ENCODE assay signal across 9 cellular contexts in the genomic region with DNA sequence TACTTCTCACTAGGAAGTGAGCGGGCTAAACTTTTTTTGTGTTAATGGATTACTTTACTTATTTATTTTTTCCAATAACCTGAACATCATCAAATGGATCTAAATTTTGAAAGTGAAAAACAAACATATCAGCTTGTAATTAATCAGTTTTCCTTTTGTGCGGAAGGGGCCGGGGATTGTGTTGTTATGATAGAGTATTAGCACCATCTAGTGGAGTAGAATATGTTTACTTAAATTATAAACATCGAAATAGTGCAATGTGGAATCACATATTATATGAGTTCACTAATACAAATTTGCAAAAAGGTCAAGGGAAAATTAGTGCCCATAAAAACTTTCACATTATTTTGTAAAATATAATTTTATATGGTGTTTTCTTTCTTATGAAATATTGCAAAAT. TPM values are rescaled to one million over a fixed set of nuclear protein-coding genes. Genes with fewer than 3 reads are reported as not detected.
A peak's percentile ranks its signal among the peaks of the same experiment; 100 is the strongest.
DNase-seq lines count a peak whose midpoint lies in the region; ATAC-seq and TF ChIP-seq lines count a peak whose summit lies in the region.
"Had no signal": no experiment of that assay in that cellular context is flagged by ENCODE, and none has a peak within 500 bp of the region (broad histone marks: within the 10 kb centered on the region; RNA-seq: fewer than 3 reads in every experiment).

No MANE protein-coding gene starts in this region.

- no peak overlapping the region for H3K4me3 ChIP-seq in NT2/D1 (ENCODE audit: insufficient read length, low read depth)
- peak overlapping the region in 25 of 59 donors; percentile 0 to 44 (median 30) for H3K4me3 ChIP-seq in dorsolateral prefrontal cortex
- H3K4me3 ChIP-seq in mesendoderm (ENCODE audit: low read length), result no peak overlapping the region
- H3K4me3 ChIP-seq: SJSA1 had no signal

- H3K9ac ChIP-seq in NT2/D1 (ENCODE audit: insufficient read length, low read depth) (no peak overlapping the region), mesendoderm (ENCODE audit: low read length) (no peak overlapping the region)

- H3K4me2 ChIP-seq in mesendoderm (ENCODE audit: low read length), result no peak overlapping the region

- H2BK15ac ChIP-seq in mesendoderm (replicated peaks; ENCODE audit: low read depth), result no peak overlapping the region

- H2BK5ac ChIP-seq in mesendoderm (ENCODE audit: low read length), result no peak overlapping the region

- WGBS in mesendoderm (ENCODE audit: extremely low coverage, insufficient coverage, low lambda C conversion rate), result no CpG with 5 or more reads among the region's 4 CpGs

- H3K36me3 ChIP-seq in NT2/D1 (ENCODE audit: insufficient read depth, insufficient read length, low read length) (no peaks in the 10 kb centered on the region), mesendoderm (ENCODE audit: control insufficient read depth, insufficient read depth, low read length) (no peaks in the 10 kb centered on the region)
- H3K36me3 ChIP-seq: SJSA1 had no signal

- DNase-seq in DMS114 treated with DMSO at 0.1 percent for 48 hours (lab: John Stamatoyannopoulos, UW; ENCODE audit: unreplicated experiment), result peak; percentile 54
- peak; percentile 27 for DNase-seq in NT2/D1 (ENCODE audit: low read depth, low spot score)
- DNase-seq in dorsolateral prefrontal cortex, result peak in 1 of 10 donors; percentile 22
- DNase-seq in mesendoderm, result peak; percentile 25
- DNase-seq in C1 segment of cervical spinal cord (lab: John Stamatoyannopoulos, UW), result no peak
- no peak for DNase-seq in GM19240 (ENCODE audit: insufficient read length, low spot score)

- H2BK120ac ChIP-seq in mesendoderm (ENCODE audit: low read depth, low read length), result no peak overlapping the region

- H3K79me1 ChIP-seq in mesendoderm (ENCODE audit: low read length), result no peaks in the 10 kb centered on the region

- no peaks in the 10 kb centered on the region for H3K79me2 ChIP-seq in mesendoderm (ENCODE audit: control insufficient read depth, insufficient read depth, low read length)

- H3K4me1 ChIP-seq in NT2/D1 (ENCODE audit: insufficient read depth, insufficient read length), result no peaks in the 10 kb centered on the region
- no peaks in the 10 kb centered on the region for H3K4me1 ChIP-seq in mesendoderm (ENCODE audit: control insufficient read depth, low read depth, low read length)
- H3K4me1 ChIP-seq: SJSA1 had no signal

- intact Hi-C loops in dorsolateral prefrontal cortex (cut with DNase I), result loop anchor here in 1 of 2 donors (5.0 kb wide), 2 partner anchors 344 to 514 kb away; no protein-coding TSS in a partner anchor

- H3K4ac ChIP-seq in mesendoderm (ENCODE audit: low read depth, low read length), result no peak overlapping the region

- no peak overlapping the region for H2AK5ac ChIP-seq in mesendoderm (ENCODE audit: low read length)

- H3K27me3 ChIP-seq in NT2/D1 (ENCODE audit: insufficient read depth, insufficient read length) (no peaks in the 10 kb centered on the region), dorsolateral prefrontal cortex (peaks cover 0 to 5% (median 0%) of the 10 kb centered on the region in 45 donors), mesendoderm (ENCODE audit: insufficient read depth, low read length, poor library complexity) (no peaks in the 10 kb centered on the region)
- H3K27me3 ChIP-seq: SJSA1 had no signal

- H3K23ac ChIP-seq in mesendoderm (ENCODE audit: low read length), result no peak overlapping the region

- TF ChIP-seq CTCF in dorsolateral prefrontal cortex (IDR thresholded peaks at IDR 0.05 in 54 of 56, conservative IDR thresholded peaks at IDR 0.05 in 2 of 56; ENCODE audit: low read depth in 1 of 56, partially characterized antibody in 56 of 56), result peak; percentile 53 to 89 (median 74)

- H3K9me3 ChIP-seq in NT2/D1 (ENCODE audit: insufficient read depth, low read length), result no peaks in the 10 kb centered on the region
- H3K9me3 ChIP-seq: SJSA1 had no signal

- H4K5ac ChIP-seq in mesendoderm (ENCODE audit: low read length), result no peak overlapping the region

- ATAC-seq in GM21367 (IDR thresholded peaks at IDR 0.05; ENCODE audit: unreplicated experiment) (peak; percentile 90), HG03521 (IDR thresholded peaks at IDR 0.05; ENCODE audit: unreplicated experiment) (peak; percentile 72)

- H3K27ac ChIP-seq in dorsolateral prefrontal cortex, result peak overlapping the region in 1 of 59 donors; percentile 10
- no peak overlapping the region for H3K27ac ChIP-seq in mesendoderm (ENCODE audit: low read depth, low read length)
- H3K27ac ChIP-seq: SJSA1 had no signal

- H4K8ac ChIP-seq in mesendoderm (ENCODE audit: low read depth, low read length), result no peak overlapping the region

- H3K56ac ChIP-seq in mesendoderm (ENCODE audit: low read length), result no peak overlapping the region

- H3K18ac ChIP-seq in mesendoderm (ENCODE audit: low read length), result no peak overlapping the region

RNA-seq across cellular contexts. Expression of a gene that starts 9.1 kb away (rescaled TPM):
- total RNA-seq in dorsolateral prefrontal cortex, result 10 to 100 TPM in 109 of 120 experiments, 1 to 10 TPM in 11; 6.5 to 77.9 (median 23.3) TPM
- 0.01 TPM for polyA plus RNA-seq in mesendoderm (2013, experiment 1 of 2)
- not detected for polyA plus RNA-seq in mesendoderm (2013, experiment 2 of 2)

RNA-seq across cellular contexts. Expression of a gene that starts 52.7 kb away (rescaled TPM):
- 10 to 100 TPM in 118 of 120 experiments, 1 to 10 TPM in 2; 6.1 to 25.4 (median 15.7) TPM for total RNA-seq in dorsolateral prefrontal cortex
- polyA plus RNA-seq in mesendoderm (2013, experiment 1 of 2), result 1.9 TPM
- polyA plus RNA-seq in mesendoderm (2013, experiment 2 of 2), result 2.1 TPM

Comparison
In these comparisons a context has a peak if more than half of its experiments do, and no peak if none do; other contexts are left out.
1. DNase-seq: peak in DMS114 treated with DMSO at 0.1 percent for 48 hours (single experiment), NT2/D1 (single experiment) and mesendoderm (single experiment); none in C1 segment of cervical spinal cord (0 of 14) and GM19240 (single experiment).